ENCODE assay signal across 1 cellular context in genomic region chr3:121545564-121546455, GRCh38.
TF ChIP-seq lines count a peak whose summit lies in the region.

Gene POLQ (minus strand): TSS chr3:121545988. CDS start chr3:121545877, 111 bp downstream.

TF ChIP-seq in K562, 482 proteins besides CTCF, POLR2A, EP300 and RAD21 (continued from another document and continues in another):
- TF ChIP-seq, protein P1, sequence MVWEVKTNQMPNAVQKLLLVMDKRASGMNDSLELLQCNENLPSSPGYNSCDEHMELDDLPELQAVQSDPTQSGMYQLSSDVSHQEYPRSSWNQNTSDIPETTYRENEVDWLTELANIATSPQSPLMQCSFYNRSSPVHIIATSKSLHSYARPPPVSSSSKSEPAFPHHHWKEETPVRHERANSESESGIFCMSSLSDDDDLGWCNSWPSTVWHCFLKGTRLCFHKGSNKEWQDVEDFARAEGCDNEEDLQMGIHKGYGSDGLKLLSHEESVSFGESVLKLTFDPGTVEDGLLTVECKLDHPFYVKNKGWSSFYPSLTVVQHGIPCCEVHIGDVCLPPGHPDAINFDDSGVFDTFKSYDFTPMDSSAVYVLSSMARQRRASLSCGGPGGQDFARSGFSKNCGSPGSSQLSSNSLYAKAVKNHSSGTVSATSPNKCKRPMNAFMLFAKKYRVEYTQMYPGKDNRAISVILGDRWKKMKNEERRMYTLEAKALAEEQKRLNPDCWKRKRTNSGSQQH (CRISPR knock-in tag; IDR thresholded peaks at IDR 0.05): no peak
- TF ChIP-seq ZNF354B (CRISPR knock-in tag; IDR thresholded peaks at IDR 0.05) (no peak), ELK1 (CRISPR knock-in tag; IDR thresholded peaks at IDR 0.05) (no peak), EHMT2 (IDR thresholded peaks at IDR 0.05) (peak; percentile 22; the same call in 1 of the 2 replicates), HCFC1 (IDR thresholded peaks at IDR 0.05; ENCODE audit: low read depth, low read length) (peak; percentile 71), RBBP5 (IDR thresholded peaks at IDR 0.05; ENCODE audit: borderline replicate concordance, insufficient read depth, low read length, poor library complexity, severe bottlenecking) (peak; percentile 69), ASH1L (IDR thresholded peaks at IDR 0.05; ENCODE audit: borderline replicate concordance, low read depth, partially characterized antibody) (peak; percentile 21), HNRNPLL (IDR thresholded peaks at IDR 0.05; ENCODE audit: low read depth, low read length, poor library complexity, severe bottlenecking) (no peak), EWSR1 (IDR thresholded peaks at IDR 0.05; ENCODE audit: borderline replicate concordance, low read depth, partially characterized antibody) (no peak), XRCC4 (IDR thresholded peaks at IDR 0.05; ENCODE audit: extremely low read depth, insufficient read depth, insufficient read length) (no peak), PCBP2 (IDR thresholded peaks at IDR 0.05; ENCODE audit: low read depth, low read length, poor library complexity, severe bottlenecking) (no peak), ZBTB1 (CRISPR knock-in tag; IDR thresholded peaks at IDR 0.05; ENCODE audit: borderline replicate concordance, low read depth) (no peak), U2AF1 (optimal IDR thresholded peaks at IDR 0.05; ENCODE audit: low read depth, low read length) (no peak), THAP12 (CRISPR knock-in tag; IDR thresholded peaks at IDR 0.05) (peak; percentile 90), ATF3 (IDR thresholded peaks at IDR 0.05) (no peak), ATF3 (CRISPR knock-in tag; conservative IDR thresholded peaks at IDR 0.05) (no peak), SMAD1 (IDR thresholded peaks at IDR 0.05; ENCODE audit: low read depth, low read length, partially characterized antibody) (peak; percentile 38), CBFA2T3 (IDR thresholded peaks at IDR 0.05) (no peak), FIP1L1 (IDR thresholded peaks at IDR 0.05; ENCODE audit: low read depth, low read length, poor library complexity, severe bottlenecking) (no peak), ZNF24 (IDR thresholded peaks at IDR 0.05) (no peak), ETV1 (tag; conservative IDR thresholded peaks at IDR 0.05; ENCODE audit: low read depth) (peak; percentile 71), PTTG1 (tag; IDR thresholded peaks at IDR 0.05; ENCODE audit: low read depth) (no peak), E2F6 (IDR thresholded peaks at IDR 0.05; ENCODE audit: borderline replicate concordance in 1 of 2, extremely low read depth in 1 of 2, insufficient read depth in 1 of 2, insufficient read length in 1 of 2, low read depth in 1 of 2, low read length in 1 of 2, poor library complexity in 1 of 2, severe bottlenecking in 1 of 2) (peak in 1 of 2 experiments; percentile 21), SMARCC2 (IDR thresholded peaks at IDR 0.05; ENCODE audit: low read depth) (no peak), SNRNP70 (optimal IDR thresholded peaks at IDR 0.05; ENCODE audit: low read depth, low read length) (no peak), C11orf30 (IDR thresholded peaks at IDR 0.05; ENCODE audit: low read depth) (peak; percentile 71), ZMIZ1 (IDR thresholded peaks at IDR 0.05; ENCODE audit: low read depth in 2 of 2, low read length in 2 of 2) (no peak), NR2C2 (CRISPR knock-in tag; IDR thresholded peaks at IDR 0.05) (no peak), NR2C2 (tag; IDR thresholded peaks at IDR 0.05) (no peak), PTRF (tag; IDR thresholded peaks at IDR 0.05) (no peak), ZNF23 (CRISPR knock-in tag; IDR thresholded peaks at IDR 0.05) (no peak), MEIS2 (IDR thresholded peaks at IDR 0.05; ENCODE audit: partially characterized antibody) (no peak), TRIM24 (IDR thresholded peaks at IDR 0.05) (no peak), TAF9B (IDR thresholded peaks at IDR 0.05; ENCODE audit: partially characterized antibody) (peak; percentile 52), ZNF3 (CRISPR knock-in tag; IDR thresholded peaks at IDR 0.05) (no peak), TBL1XR1 (IDR thresholded peaks at IDR 0.05; ENCODE audit: low read length in 2 of 2) (no peak), WHSC1 (IDR thresholded peaks at IDR 0.05; ENCODE audit: low read length) (no peak), KDM1A (IDR thresholded peaks at IDR 0.05) (no peak), RREB1 (CRISPR knock-in tag; IDR thresholded peaks at IDR 0.05) (no peak), HDAC2 (IDR thresholded peaks at IDR 0.05) (no peak)
- TF ChIP-seq, protein P2, sequence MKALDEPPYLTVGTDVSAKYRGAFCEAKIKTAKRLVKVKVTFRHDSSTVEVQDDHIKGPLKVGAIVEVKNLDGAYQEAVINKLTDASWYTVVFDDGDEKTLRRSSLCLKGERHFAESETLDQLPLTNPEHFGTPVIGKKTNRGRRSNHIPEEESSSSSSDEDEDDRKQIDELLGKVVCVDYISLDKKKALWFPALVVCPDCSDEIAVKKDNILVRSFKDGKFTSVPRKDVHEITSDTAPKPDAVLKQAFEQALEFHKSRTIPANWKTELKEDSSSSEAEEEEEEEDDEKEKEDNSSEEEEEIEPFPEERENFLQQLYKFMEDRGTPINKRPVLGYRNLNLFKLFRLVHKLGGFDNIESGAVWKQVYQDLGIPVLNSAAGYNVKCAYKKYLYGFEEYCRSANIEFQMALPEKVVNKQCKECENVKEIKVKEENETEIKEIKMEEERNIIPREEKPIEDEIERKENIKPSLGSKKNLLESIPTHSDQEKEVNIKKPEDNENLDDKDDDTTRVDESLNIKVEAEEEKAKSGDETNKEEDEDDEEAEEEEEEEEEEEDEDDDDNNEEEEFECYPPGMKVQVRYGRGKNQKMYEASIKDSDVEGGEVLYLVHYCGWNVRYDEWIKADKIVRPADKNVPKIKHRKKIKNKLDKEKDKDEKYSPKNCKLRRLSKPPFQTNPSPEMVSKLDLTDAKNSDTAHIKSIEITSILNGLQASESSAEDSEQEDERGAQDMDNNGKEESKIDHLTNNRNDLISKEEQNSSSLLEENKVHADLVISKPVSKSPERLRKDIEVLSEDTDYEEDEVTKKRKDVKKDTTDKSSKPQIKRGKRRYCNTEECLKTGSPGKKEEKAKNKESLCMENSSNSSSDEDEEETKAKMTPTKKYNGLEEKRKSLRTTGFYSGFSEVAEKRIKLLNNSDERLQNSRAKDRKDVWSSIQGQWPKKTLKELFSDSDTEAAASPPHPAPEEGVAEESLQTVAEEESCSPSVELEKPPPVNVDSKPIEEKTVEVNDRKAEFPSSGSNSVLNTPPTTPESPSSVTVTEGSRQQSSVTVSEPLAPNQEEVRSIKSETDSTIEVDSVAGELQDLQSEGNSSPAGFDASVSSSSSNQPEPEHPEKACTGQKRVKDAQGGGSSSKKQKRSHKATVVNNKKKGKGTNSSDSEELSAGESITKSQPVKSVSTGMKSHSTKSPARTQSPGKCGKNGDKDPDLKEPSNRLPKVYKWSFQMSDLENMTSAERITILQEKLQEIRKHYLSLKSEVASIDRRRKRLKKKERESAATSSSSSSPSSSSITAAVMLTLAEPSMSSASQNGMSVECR (CRISPR knock-in tag; IDR thresholded peaks at IDR 0.05): peak; percentile 87
